22 cellular contexts compared by ENCODE assay signal in the genomic region with DNA sequence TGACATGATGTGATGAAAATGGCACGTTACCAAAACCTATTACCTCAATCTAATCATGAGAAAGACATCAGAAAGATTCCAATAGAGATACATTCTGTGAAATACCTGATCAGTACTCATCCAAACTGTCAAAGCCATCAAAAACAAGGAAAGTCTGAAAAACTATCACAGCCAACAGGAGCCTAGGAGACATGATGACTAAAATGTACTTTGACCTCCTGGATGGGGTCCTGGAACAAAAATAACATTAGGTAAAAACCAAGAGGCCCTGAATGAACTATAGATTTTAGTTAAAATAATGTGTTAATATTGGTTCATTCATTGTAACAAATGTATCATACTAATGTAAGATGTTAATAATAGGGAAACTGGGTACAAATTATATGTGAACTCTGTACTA.
"Had no signal": no experiment of that assay in that cellular context is flagged by ENCODE, and none has a peak within 500 bp of the region (broad histone marks: within the 10 kb centered on the region; RNA-seq: fewer than 3 reads in every experiment).

No MANE protein-coding gene starts in this region.

- H3K27me3 ChIP-seq: dorsolateral prefrontal cortex, esophagus muscularis mucosa, foreskin keratinocyte, gastroesophageal sphincter, heart left ventricle, hepatocyte had no signal

- DNase-seq: dermis blood vessel endothelial cell; dorsolateral prefrontal cortex; effector CD4-positive, alpha-beta T cell; effector memory CD4-positive, alpha-beta T cell; foreskin keratinocyte; heart left ventricle; hypothalamus; immature natural killer cell; islet precursor cell; kidney; kidney glomerular epithelial cell; left ventricle myocardium inferior; lower lobe of right lung; mesenchymal stem cell; mucosa of descending colon had no signal

- H3K79me2 ChIP-seq: hepatocyte had no signal

- ATAC-seq: foreskin keratinocyte, gastroesophageal sphincter, heart left ventricle, lower lobe of right lung, mucosa of descending colon had no signal

- H3K4me1 ChIP-seq: foreskin keratinocyte, gastroesophageal sphincter, left ventricle myocardium inferior, lower lobe of right lung had no signal

- H3K4me3 ChIP-seq: coronary artery, dorsolateral prefrontal cortex, esophagus muscularis mucosa, gastroesophageal sphincter, heart left ventricle, hepatocyte, left ventricle myocardium inferior, lower lobe of right lung, mucosa of descending colon had no signal

- H3K4me2 ChIP-seq: hepatocyte had no signal

- H2AFZ ChIP-seq: hepatocyte had no signal

- H3K36me3 ChIP-seq: left ventricle myocardium inferior, lower lobe of right lung had no signal

- H3K4me1 Mint-ChIP-seq: immature natural killer cell had no signal

- H3K4me3 Mint-ChIP-seq: immature natural killer cell, mesothelial cell of epicardium had no signal

- FAIRE-seq: colon, endothelial cell of umbilical vein, kidney had no signal

- H3K9me3 Mint-ChIP-seq: immature natural killer cell, mesothelial cell of epicardium had no signal

- H3K9me3 ChIP-seq: esophagus muscularis mucosa, gastroesophageal sphincter, heart left ventricle, left ventricle myocardium inferior, lower lobe of right lung, mucosa of descending colon had no signal

- H3K27ac Mint-ChIP-seq: immature natural killer cell, mesothelial cell of epicardium had no signal

- H3K27ac ChIP-seq: coronary artery, dorsolateral prefrontal cortex, esophagus muscularis mucosa, foreskin keratinocyte, gastroesophageal sphincter, heart left ventricle, hepatocyte, left ventricle myocardium inferior, lower lobe of right lung had no signal
